19 cellular contexts compared by ENCODE assay signal in genomic region chr19:18996796-18997394, GRCh38. TPM values are rescaled to one million over a fixed set of nuclear protein-coding genes. Genes with fewer than 3 reads are reported as not detected.
"Had no signal": no experiment of that assay in that cellular context is flagged by ENCODE, and none has a peak within 500 bp of the region (broad histone marks: within the 10 kb centered on the region; RNA-seq: fewer than 3 reads in every experiment).

No MANE protein-coding gene starts in this region.

- H3K27me3 Mint-ChIP-seq: activated CD4-positive, alpha-beta T cell treated with anti-CD3 and anti-CD28 coated beads, Interleukin-2, amount 10 ng/mL, durations not matched to agents 24 days and 14 days; activated naive CD4-positive, alpha-beta T cell treated with anti-CD3 and anti-CD28 coated beads, Interleukin-2, amount 10 ng/mL, durations not matched to agents 7 days and 5 days; activated T-cell treated with anti-CD3 and anti-CD28 coated beads, Interleukin-2, amount 50 U/mL, for 24 hours; stimulated activated naive CD8-positive, alpha-beta T cell treated with anti-CD3 and anti-CD28 coated beads, Interleukin-15, Interleukin-2, amounts not matched to agents 100 ng/mL and 50 ng/mL, for 24 hours had no signal

- H3K9me3 Mint-ChIP-seq: activated CD4-positive, alpha-beta T cell treated with anti-CD3 and anti-CD28 coated beads, Interleukin-2, amount 10 ng/mL, durations not matched to agents 24 days and 14 days; activated naive CD4-positive, alpha-beta T cell treated with anti-CD3 and anti-CD28 coated beads, Interleukin-2, amount 10 ng/mL, durations not matched to agents 7 days and 5 days; activated T-cell treated with anti-CD3 and anti-CD28 coated beads, Interleukin-2, amount 50 U/mL, for 24 hours; mesothelial cell of epicardium; stimulated activated naive CD8-positive, alpha-beta T cell treated with anti-CD3 and anti-CD28 coated beads, Interleukin-15, Interleukin-2, amounts not matched to agents 100 ng/mL and 50 ng/mL, for 24 hours had no signal

- DNase-seq: activated CD4-positive, alpha-beta T cell treated with anti-CD3 and anti-CD28 coated beads, Interleukin-2, amount 10 ng/mL, durations not matched to agents 24 days and 14 days; activated CD8-positive, alpha-beta T cell treated with anti-CD3 and anti-CD28 coated beads, Interleukin-2, amount 10 ng/mL, durations not matched to agents 7 days and 5 days; activated naive CD4-positive, alpha-beta T cell treated with anti-CD3 and anti-CD28 coated beads, Interleukin-2, amount 10 ng/mL, durations not matched to agents 7 days and 5 days; activated T-cell treated with anti-CD3 and anti-CD28 coated beads, Interleukin-2, amount 50 U/mL, for 24 hours; effector memory CD4-positive, alpha-beta T cell; foreskin fibroblast; hippocampal formation; islet precursor cell; occipital lobe; retina; T-helper 1 cell; T-helper 9 cell; transverse colon; uterus had no signal

- H3K36me3 ChIP-seq: breast epithelium, uterus had no signal

- H3K4me3 Mint-ChIP-seq: activated CD4-positive, alpha-beta T cell treated with anti-CD3 and anti-CD28 coated beads, Interleukin-2, amount 10 ng/mL, durations not matched to agents 24 days and 14 days; activated CD8-positive, alpha-beta T cell treated with anti-CD3 and anti-CD28 coated beads, Interleukin-2, amount 10 ng/mL, durations not matched to agents 7 days and 5 days; activated naive CD4-positive, alpha-beta T cell treated with anti-CD3 and anti-CD28 coated beads, Interleukin-2, amount 10 ng/mL, durations not matched to agents 7 days and 5 days; activated T-cell treated with anti-CD3 and anti-CD28 coated beads, Interleukin-2, amount 50 U/mL, for 24 hours; mesothelial cell of epicardium; stimulated activated naive CD8-positive, alpha-beta T cell treated with anti-CD3 and anti-CD28 coated beads, Interleukin-15, Interleukin-2, amounts not matched to agents 100 ng/mL and 50 ng/mL, for 24 hours had no signal

- ATAC-seq: activated CD8-positive, alpha-beta T cell treated with anti-CD3 and anti-CD28 coated beads, Interleukin-2, amount 10 ng/mL, durations not matched to agents 7 days and 5 days; left lung had no signal

- H3K4me1 ChIP-seq: ascending aorta, breast epithelium, transverse colon, uterus had no signal

- H3K27ac ChIP-seq: ascending aorta, breast epithelium, left lung, transverse colon, uterus had no signal

- H3K9me3 ChIP-seq: ascending aorta, breast epithelium, left lung, transverse colon, uterus had no signal

- H3K27ac Mint-ChIP-seq: activated CD4-positive, alpha-beta T cell treated with anti-CD3 and anti-CD28 coated beads, Interleukin-2, amount 10 ng/mL, durations not matched to agents 24 days and 14 days; activated naive CD4-positive, alpha-beta T cell treated with anti-CD3 and anti-CD28 coated beads, Interleukin-2, amount 10 ng/mL, durations not matched to agents 7 days and 5 days; mesothelial cell of epicardium; stimulated activated naive CD8-positive, alpha-beta T cell treated with anti-CD3 and anti-CD28 coated beads, Interleukin-15, Interleukin-2, amounts not matched to agents 100 ng/mL and 50 ng/mL, for 24 hours had no signal

- H3K27me3 ChIP-seq: ascending aorta, breast epithelium, left lung, transverse colon, uterus had no signal

- H3K4me1 Mint-ChIP-seq: mesothelial cell of epicardium had no signal

- H3K4me3 ChIP-seq: ascending aorta, breast epithelium, left lung, transverse colon, uterus had no signal

RNA-seq across cellular contexts. Expression of gene HOMER3, which starts 55.9 kb away (rescaled TPM):
- total RNA-seq: activated CD8-positive, alpha-beta T cell treated with anti-CD3 and anti-CD28 coated beads, Interleukin-2, amount 10 ng/mL, durations not matched to agents 7 days and 5 days had no signal
